11 cellular contexts compared by ENCODE assay signal in genomic region chr17:61631800-61632199, GRCh38. TPM values are rescaled to one million over a fixed set of nuclear protein-coding genes. Genes with fewer than 3 reads are reported as not detected.
"Had no signal": no experiment of that assay in that cellular context is flagged by ENCODE, and none has a peak within 500 bp of the region (broad histone marks: within the 10 kb centered on the region; RNA-seq: fewer than 3 reads in every experiment).

No MANE protein-coding gene starts in this region.

- FAIRE-seq: H1 had no signal

- ATAC-seq: GM23338, HCT116 had no signal

- H3K36me3 ChIP-seq: HAP-1 had no signal

- H3K4me3 ChIP-seq: GM23248, GM23338, HAP-1 had no signal

- H3K4me1 ChIP-seq: HAP-1 had no signal

- DNase-seq: GM23248, GOT3, H7, H9, HCEC 1CT, HFFc6 had no signal

- H3K9me3 ChIP-seq: HAP-1 had no signal

- H3K27ac ChIP-seq: GM23248 had no signal

RNA-seq across cellular contexts. Expression of gene NACA2, which starts 40.8 kb away (rescaled TPM):
- total RNA-seq: GM23248, GM23338, H1, H4, H7, H9, HFFc6 had no signal
- polyA plus RNA-seq: GM23248, H1 had no signal
